Comparison of ENCODE assay signal across 1 cellular context in the genomic region with DNA sequence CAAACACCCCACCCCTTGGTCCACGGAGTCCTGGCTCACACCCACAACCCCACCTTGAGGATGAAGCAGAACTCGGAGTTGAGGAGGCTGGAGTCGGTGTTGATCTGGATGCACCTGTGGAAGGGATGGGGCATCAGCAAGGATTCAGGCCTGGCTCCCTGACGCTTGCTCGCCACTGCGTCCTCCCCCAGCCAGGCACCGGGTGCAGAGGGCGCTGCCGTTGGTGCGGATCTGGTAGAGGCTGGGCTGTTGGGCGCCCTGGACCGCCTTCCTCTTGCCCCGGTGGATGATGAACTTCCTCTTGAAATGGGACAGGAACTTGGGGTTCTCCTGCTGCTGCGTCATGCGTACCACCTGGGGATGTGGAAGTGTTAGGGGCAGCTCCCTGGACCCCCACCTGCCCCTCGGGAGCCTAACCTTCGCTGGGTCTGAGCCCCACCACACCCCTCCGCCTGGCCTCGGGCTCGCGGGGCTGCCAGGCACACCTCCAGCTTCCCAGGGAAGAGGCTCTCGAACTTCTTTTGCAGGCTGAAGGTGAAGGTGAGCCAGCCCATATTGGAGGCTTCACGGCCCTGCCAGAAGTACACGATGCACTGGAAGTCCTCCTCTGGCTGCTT.
A peak's percentile ranks its signal among the peaks of the same experiment; 100 is the strongest.
TF ChIP-seq lines count a peak whose summit lies in the region.

No MANE protein-coding gene starts in this region.

TF ChIP-seq in HepG2, 621 proteins besides CTCF, POLR2A, EP300 and RAD21:
- TF ChIP-seq AGO2 (optimal IDR thresholded peaks at IDR 0.05; ENCODE audit: low read depth, low read length) (peak; percentile 38), GLI4 (CRISPR knock-in tag; IDR thresholded peaks at IDR 0.05; ENCODE audit: borderline replicate concordance) (no peak), ZNF646 (CRISPR knock-in tag; IDR thresholded peaks at IDR 0.05) (no peak)
- TF ChIP-seq, protein P1, sequence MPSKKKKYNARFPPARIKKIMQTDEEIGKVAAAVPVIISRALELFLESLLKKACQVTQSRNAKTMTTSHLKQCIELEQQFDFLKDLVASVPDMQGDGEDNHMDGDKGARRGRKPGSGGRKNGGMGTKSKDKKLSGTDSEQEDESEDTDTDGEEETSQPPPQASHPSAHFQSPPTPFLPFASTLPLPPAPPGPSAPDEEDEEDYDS (CRISPR knock-in tag; IDR thresholded peaks at IDR 0.05), result no peak
